7 cellular contexts compared by ENCODE assay signal in the genomic region with DNA sequence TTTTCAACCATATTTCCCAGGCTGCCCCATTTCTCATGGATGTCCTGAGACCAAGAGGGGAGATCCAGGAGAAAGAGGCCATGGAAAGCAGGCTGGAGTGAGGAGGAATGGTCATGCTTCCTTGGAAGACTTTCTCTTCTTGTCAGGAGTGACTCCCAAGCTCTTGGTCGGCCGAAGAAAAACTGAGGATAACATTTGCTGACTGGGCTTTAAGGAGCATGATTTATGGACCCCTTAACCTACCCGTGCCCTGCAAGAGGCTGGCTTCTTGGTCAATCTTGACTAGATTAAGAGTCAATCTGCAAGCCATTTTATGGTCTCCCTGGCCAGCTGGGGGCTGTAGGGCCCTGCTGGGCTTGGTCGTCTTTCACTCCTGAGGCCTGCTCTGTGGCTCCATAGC. TPM values are rescaled to one million over a fixed set of nuclear protein-coding genes. Genes with fewer than 3 reads are reported as not detected.
"Had no signal": no experiment of that assay in that cellular context is flagged by ENCODE, and none has a peak within 500 bp of the region (broad histone marks: within the 10 kb centered on the region; RNA-seq: fewer than 3 reads in every experiment).

No MANE protein-coding gene starts in this region.

- H3K27ac ChIP-seq: HL-60, KMS-11 had no signal

- FAIRE-seq: HTR-8/SVneo had no signal

- H3K4me2 ChIP-seq: KMS-11 had no signal

- DNase-seq: IMR-90, KBM-7, KG1 had no signal

- H3K9ac ChIP-seq: KMS-11 had no signal

RNA-seq across cellular contexts. Expression of a gene that starts 22.8 kb away (rescaled TPM):
- polyA plus RNA-seq: IgD-negative memory B cell had no signal
